ENCODE assay signal across 8 cellular contexts in genomic region chr4:6909113-6909969, GRCh38. TPM values are rescaled to one million over a fixed set of nuclear protein-coding genes. Genes with fewer than 3 reads are reported as not detected.
DNase-seq lines count a peak whose midpoint lies in the region; ATAC-seq and TF ChIP-seq lines count a peak whose summit lies in the region.

TBC1D14 (plus strand) TSS chr4:6909826; CDS start chr4:6923390, 13,564 bp downstream.

- intact Hi-C loops in right cardiac atrium (cut with DNase I), result loop anchor here in 2 of 4 donors (2.0 to 10.0 kb wide), 3 partner anchors 77 to 165 kb away; no protein-coding TSS in a partner anchor
- intact Hi-C loops in aorta (cut with DNase I), result loop anchor here (2.0 to 5.0 kb wide), 2 partner anchors 77 to 78 kb away; no protein-coding TSS in a partner anchor

- H3K27ac ChIP-seq in angular gyrus (ENCODE audit: low read depth, low read length), result peak within 1 kb of the TSS; percentile 72
- H3K27ac ChIP-seq in right cardiac atrium (ENCODE audit: low read length), result peak within 1 kb of the TSS; percentile 90
- peak within 1 kb of the TSS; percentile 68 to 97 for H3K27ac ChIP-seq in aorta (ENCODE audit: low read depth in 1 of 2, low read length in 2 of 2)

- no peaks in the 10 kb centered on the region for H3K36me3 ChIP-seq in aorta (ENCODE audit: control insufficient read depth in 1 of 2, insufficient read depth in 2 of 2, low read length in 1 of 2)

- under 1% methylated on average over 108 of the region's 108 CpGs for WGBS in right cardiac atrium
- 0% methylated on average over 72 to 108 of the region's 108 CpGs for WGBS in aorta, 2 donors

- H3K4me1 ChIP-seq in right cardiac atrium (ENCODE audit: control insufficient read depth, insufficient read depth, low read length) (peaks cover 10% of the 10 kb centered on the region), aorta (ENCODE audit: control insufficient read depth in 1 of 2, insufficient read depth in 2 of 2, low read length in 2 of 2) (no peaks in the 10 kb centered on the region)

- in situ Hi-C loops in GM13976 (cut with MboI; ENCODE audit: low sequenced_read_pairs, unreplicated experiment), result loop anchor here (10.0 kb wide), 1 partner anchor 75 kb away; no protein-coding TSS in a partner anchor

- H3K9me3 ChIP-seq in right cardiac atrium (ENCODE audit: control insufficient read depth, low read length), result no peaks in the 10 kb centered on the region
- H3K9me3 ChIP-seq in aorta (ENCODE audit: control insufficient read depth, low read length), result no peaks in the 10 kb centered on the region

- peak within 1 kb of the TSS; percentile 73 for H3K4me3 ChIP-seq in right cardiac atrium (ENCODE audit: low read length)
- H3K4me3 ChIP-seq in aorta (ENCODE audit: low read length in 2 of 2), result peak within 1 kb of the TSS; percentile 78 to 98

- no peak for TF ChIP-seq CTCF in GM13976 (IDR thresholded peaks at IDR 0.05; ENCODE audit: borderline replicate concordance, control extremely low read depth, extremely low read depth, insufficient read depth, missing control alignments)

- DNase-seq in GM13976 (ENCODE audit: low spot score) (peak; percentile 97), NCI-H1092 treated with DMSO at 0.1 percent for 48 hours (lab: John Stamatoyannopoulos, UW) (peak; percentile 89), T-helper 2 cell (peak; percentile 76 to 92 (median 82)), right cardiac atrium (peak; percentile 89 to 95 (median 95)), renal cortical epithelial cell (ENCODE audit: low read depth) (no peak), aorta (peak; percentile 93 to 96)

- ATAC-seq in HG02623 (IDR thresholded peaks at IDR 0.05; ENCODE audit: unreplicated experiment) (peak; percentile 84), right cardiac atrium (peak; percentile 96), aorta (ENCODE audit: low FRiP score) (peak; percentile 97)

- H3K27me3 ChIP-seq in right cardiac atrium (ENCODE audit: control insufficient read depth, insufficient read depth) (no peaks in the 10 kb centered on the region), aorta (ENCODE audit: control insufficient read depth in 1 of 2, insufficient read depth in 2 of 2, low read length in 1 of 2) (no peaks in the 10 kb centered on the region)

RNA-seq across cellular contexts. Expression of gene TBC1D14, which starts in this region (rescaled TPM):
- total RNA-seq in right cardiac atrium (10 to 100 TPM; 36.2 to 44.8 (median 42.5) TPM), renal cortical epithelial cell (50.7 and 94.0 TPM in 2 replicates), aorta (10 to 100 TPM; 33.8 to 59.7 TPM)
- polyA plus RNA-seq in right cardiac atrium (20.1 TPM), aorta (10 to 100 TPM; 12.9 to 17.9 TPM)
